In genomic region chr14:53615254-53615653, GRCh38 we compare ENCODE assay signal across 23 cellular contexts.
"Had no signal": no experiment of that assay in that cellular context is flagged by ENCODE, and none has a peak within 500 bp of the region (broad histone marks: within the 10 kb centered on the region; RNA-seq: fewer than 3 reads in every experiment).

No MANE protein-coding gene starts in this region.

- H3K36me3 Mint-ChIP-seq: activated CD8-positive, alpha-beta memory T cell treated with anti-CD3 and anti-CD28 coated beads, Interleukin-2, amount 10 ng/mL, durations not matched to agents 7 days and 5 days; activated naive CD4-positive, alpha-beta T cell treated with anti-CD3 and anti-CD28 coated beads, Interleukin-2, amount 50 U/mL, for 24 hours; memory B cell; natural killer cell had no signal

- ATAC-seq: activated CD8-positive, alpha-beta memory T cell treated with anti-CD3 and anti-CD28 coated beads, Interleukin-2, amount 10 ng/mL, durations not matched to agents 7 days and 5 days; activated CD8-positive, alpha-beta T cell treated with anti-CD3 and anti-CD28 coated beads for 36 hours; activated naive CD8-positive, alpha-beta T cell treated with anti-CD3 and anti-CD28 coated beads, Interleukin-2, amount 50 U/mL, for 24 hours; gastrocnemius medialis; left cardiac atrium; natural killer cell; stimulated activated naive CD8-positive, alpha-beta T cell treated with anti-CD3 and anti-CD28 coated beads, Interleukin-15, Interleukin-2, amounts not matched to agents 100 U/mL and 50 U/mL, for 24 hours had no signal

- H3K4me1 ChIP-seq: colonic mucosa, gastrocnemius medialis, testis had no signal

- H3K4me3 ChIP-seq: colonic mucosa, dorsolateral prefrontal cortex, gastrocnemius medialis, right atrium auricular region, testis, transverse colon had no signal

- H3K27me3 ChIP-seq: colonic mucosa, dorsolateral prefrontal cortex, gastrocnemius medialis, right atrium auricular region, testis, transverse colon had no signal

- H3K4me1 Mint-ChIP-seq: activated CD8-positive, alpha-beta memory T cell treated with anti-CD3 and anti-CD28 coated beads, Interleukin-2, amount 10 ng/mL, durations not matched to agents 7 days and 5 days; activated naive CD4-positive, alpha-beta T cell treated with anti-CD3 and anti-CD28 coated beads, Interleukin-2, amount 50 U/mL, for 24 hours; natural killer cell had no signal

- H3K4me3 Mint-ChIP-seq: activated CD8-positive, alpha-beta memory T cell treated with anti-CD3 and anti-CD28 coated beads, Interleukin-2, amount 10 ng/mL, durations not matched to agents 7 days and 5 days; activated CD8-positive, alpha-beta T cell treated with anti-CD3 and anti-CD28 coated beads for 36 hours; activated naive CD4-positive, alpha-beta T cell treated with anti-CD3 and anti-CD28 coated beads, Interleukin-2, amount 50 U/mL, for 24 hours; activated naive CD8-positive, alpha-beta T cell treated with anti-CD3 and anti-CD28 coated beads, Interleukin-2, amount 50 U/mL, for 24 hours; memory B cell; natural killer cell had no signal

- H3K36me3 ChIP-seq: colonic mucosa, gastrocnemius medialis, right atrium auricular region, transverse colon had no signal

- H3K27me3 Mint-ChIP-seq: activated CD8-positive, alpha-beta memory T cell treated with anti-CD3 and anti-CD28 coated beads, Interleukin-2, amount 10 ng/mL, durations not matched to agents 7 days and 5 days; activated CD8-positive, alpha-beta T cell treated with anti-CD3 and anti-CD28 coated beads for 36 hours; activated naive CD4-positive, alpha-beta T cell treated with anti-CD3 and anti-CD28 coated beads, Interleukin-2, amount 50 U/mL, for 24 hours; memory B cell had no signal

- DNase-seq: activated CD4-positive, alpha-beta T cell treated with anti-CD3 and anti-CD28 coated beads, Interleukin-2, amount 50 U/mL, for 1 hour; activated CD8-positive, alpha-beta memory T cell treated with anti-CD3 and anti-CD28 coated beads, Interleukin-2, amount 10 ng/mL, durations not matched to agents 7 days and 5 days; activated CD8-positive, alpha-beta T cell treated with anti-CD3 and anti-CD28 coated beads for 36 hours; activated naive CD8-positive, alpha-beta T cell treated with anti-CD3 and anti-CD28 coated beads, Interleukin-2, amount 50 U/mL, for 24 hours; activated T-cell treated with anti-CD3 and anti-CD28 coated beads, Interleukin-2, amount 50 U/mL, for 48 hours; amygdala; colonic mucosa; dorsolateral prefrontal cortex; effector memory CD4-positive, alpha-beta T cell; erythroblast; gastrocnemius medialis; glutamatergic neuron; left cardiac atrium; natural killer cell; stimulated activated CD4-positive, alpha-beta T cell treated with anti-CD3 and anti-CD28 coated beads, Interleukin-15, amount 100 ng/mL, for 24 hours; stimulated activated naive CD8-positive, alpha-beta T cell treated with anti-CD3 and anti-CD28 coated beads, Interleukin-15, Interleukin-2, amounts not matched to agents 100 U/mL and 50 U/mL, for 24 hours; T-helper 2 cell; testis; transverse colon had no signal

- H3K9me3 ChIP-seq: colonic mucosa, gastrocnemius medialis, right atrium auricular region, testis, transverse colon had no signal

- H3K27ac Mint-ChIP-seq: activated CD8-positive, alpha-beta memory T cell treated with anti-CD3 and anti-CD28 coated beads, Interleukin-2, amount 10 ng/mL, durations not matched to agents 7 days and 5 days; activated CD8-positive, alpha-beta T cell treated with anti-CD3 and anti-CD28 coated beads for 36 hours; activated naive CD4-positive, alpha-beta T cell treated with anti-CD3 and anti-CD28 coated beads, Interleukin-2, amount 50 U/mL, for 24 hours; activated naive CD8-positive, alpha-beta T cell treated with anti-CD3 and anti-CD28 coated beads, Interleukin-2, amount 50 U/mL, for 24 hours; activated T-helper 2 cell treated with anti-CD3 and anti-CD28 coated beads, Interferon-gamma antibody, Interleukin-2, Interleukin-4, amounts not matched to agents 10 μg/mL and 5 μg/mL and 100 μg/mL, durations not matched to agents 14 hours and 24 hours and 36 hours; natural killer cell had no signal

- H3K9me3 Mint-ChIP-seq: activated CD8-positive, alpha-beta T cell treated with anti-CD3 and anti-CD28 coated beads for 36 hours; activated naive CD4-positive, alpha-beta T cell treated with anti-CD3 and anti-CD28 coated beads, Interleukin-2, amount 50 U/mL, for 24 hours; activated naive CD8-positive, alpha-beta T cell treated with anti-CD3 and anti-CD28 coated beads, Interleukin-2, amount 50 U/mL, for 24 hours; activated T-helper 2 cell treated with anti-CD3 and anti-CD28 coated beads, Interferon-gamma antibody, Interleukin-2, Interleukin-4, amounts not matched to agents 10 μg/mL and 5 μg/mL and 100 μg/mL, durations not matched to agents 14 hours and 24 hours and 36 hours; memory B cell had no signal

- H3K27ac ChIP-seq: colonic mucosa, dorsolateral prefrontal cortex, gastrocnemius medialis, right atrium auricular region, testis, transverse colon had no signal
